21 cellular contexts compared by ENCODE assay signal in genomic region chr12:3810540-3810939, GRCh38. TPM values are rescaled to one million over a fixed set of nuclear protein-coding genes. Genes with fewer than 3 reads are reported as not detected.
DNase-seq lines count a peak whose midpoint lies in the region; ATAC-seq and TF ChIP-seq lines count a peak whose summit lies in the region.
"Had no signal": no experiment of that assay in that cellular context is flagged by ENCODE, and none has a peak within 500 bp of the region (broad histone marks: within the 10 kb centered on the region; RNA-seq: fewer than 3 reads in every experiment).

No MANE protein-coding gene starts in this region.

- H3K9me3 Mint-ChIP-seq in activated naive CD8-positive, alpha-beta T cell treated with anti-CD3 and anti-CD28 coated beads, Interleukin-2, amount 10 ng/mL, durations not matched to agents 7 days and 5 days, result no peaks in the 10 kb centered on the region
- H3K9me3 Mint-ChIP-seq in activated naive CD8-positive, alpha-beta T cell treated with anti-CD3 and anti-CD28 coated beads, Interleukin-2, amount 50 U/mL, for 24 hours, result no peaks in the 10 kb centered on the region
- H3K9me3 Mint-ChIP-seq in memory B cell, result peaks cover 3% of the 10 kb centered on the region

- intact Hi-C loops in left ventricle myocardium inferior (cut with micrococcal nuclease), result no loop called here
- intact Hi-C loops in PC-3 (cut with micrococcal nuclease), result no loop called here

- H3K4me2 ChIP-seq in PC-3 (ENCODE audit: low read length), result no peak overlapping the region
- H3K4me2 ChIP-seq: BLaER1 had no signal

- CTCF ChIA-PET in PC-3 (lab: Charles Lee), result no interaction called here

- peaks cover 2% of the 10 kb centered on the region for H3K4me1 Mint-ChIP-seq in activated naive CD8-positive, alpha-beta T cell treated with anti-CD3 and anti-CD28 coated beads, Interleukin-2, amount 10 ng/mL, durations not matched to agents 7 days and 5 days
- peaks cover 22% of the 10 kb centered on the region for H3K4me1 Mint-ChIP-seq in activated naive CD8-positive, alpha-beta T cell treated with anti-CD3 and anti-CD28 coated beads, Interleukin-2, amount 50 U/mL, for 24 hours
- peaks cover 11% of the 10 kb centered on the region for H3K4me1 Mint-ChIP-seq in T-helper 17 cell
- peaks cover 5% of the 10 kb centered on the region for H3K4me1 Mint-ChIP-seq in memory B cell

- H3K9me3 ChIP-seq in T-helper 17 cell (ENCODE audit: control insufficient read depth, low read length, poor library complexity, severe bottlenecking) (no peaks in the 10 kb centered on the region), left ventricle myocardium inferior (replicated peaks) (no peaks in the 10 kb centered on the region), PC-3 (ENCODE audit: low read length) (no peaks in the 10 kb centered on the region)
- H3K9me3 ChIP-seq: BLaER1, MG63 had no signal

- no TSS peak for BruUV-seq in PC-3 (replicated peaks; lab: Mats Ljungman, UMichigan)

- H3K36me3 ChIP-seq in left ventricle myocardium inferior (peaks cover 33% of the 10 kb centered on the region), PC-3 (ENCODE audit: low read depth, low read length) (no peaks in the 10 kb centered on the region)
- H3K36me3 ChIP-seq: BLaER1, MG63 had no signal

- H2AFZ ChIP-seq in PC-3 (ENCODE audit: low read length), result no peak overlapping the region

- no peak overlapping the region for H3K4me3 Mint-ChIP-seq in activated naive CD8-positive, alpha-beta T cell treated with anti-CD3 and anti-CD28 coated beads, Interleukin-2, amount 10 ng/mL, durations not matched to agents 7 days and 5 days
- H3K4me3 Mint-ChIP-seq in activated naive CD8-positive, alpha-beta T cell treated with anti-CD3 and anti-CD28 coated beads, Interleukin-2, amount 50 U/mL, for 24 hours, result no peak overlapping the region
- H3K4me3 Mint-ChIP-seq in T-helper 17 cell (no peak overlapping the region), memory B cell (no peak overlapping the region)

- H3K27ac ChIP-seq in left ventricle myocardium inferior (replicated peaks) (no peak overlapping the region), PC-3 (ENCODE audit: low read length) (no peak overlapping the region)
- H3K27ac ChIP-seq: BLaER1, RWPE1, SK-N-MC had no signal

- H3F3A ChIP-seq in PC-3 (ENCODE audit: low read length, unreplicated experiment), result no peaks in the 10 kb centered on the region

- H3K4me1 ChIP-seq in left ventricle myocardium inferior (no peaks in the 10 kb centered on the region), PC-3 (ENCODE audit: insufficient read depth, low read length) (no peaks in the 10 kb centered on the region)

- no peak for DNase-seq in activated naive CD8-positive, alpha-beta T cell treated with anti-CD3 and anti-CD28 coated beads, Interleukin-2, amount 10 ng/mL, durations not matched to agents 7 days and 5 days
- no peak for DNase-seq in activated naive CD8-positive, alpha-beta T cell treated with anti-CD3 and anti-CD28 coated beads, Interleukin-2, amount 50 U/mL, for 24 hours
- DNase-seq in T-helper 17 cell, result no peak
- no peak for DNase-seq in memory B cell (ENCODE audit: low spot score in 2 of 2)
- DNase-seq in left ventricle myocardium inferior, result no peak
- DNase-seq in PC-3, result no peak
- DNase-seq: DMS53, GF-D8, IMR-90, MG63, NCI-H1092, NCI-H1436, NCI-H187 treated with DMSO at 0.1 percent for 48 hours, NCI-H2107, NCI-H2227 treated with DMSO at 0.1 percent for 48 hours, NCI-H510A, SHP77 treated with DMSO at 0.1 percent for 48 hours had no signal

- no peaks in the 10 kb centered on the region for H3K27me3 ChIP-seq in left ventricle myocardium inferior (ENCODE audit: low read depth)
- H3K27me3 ChIP-seq in PC-3 (ENCODE audit: low read length), result no peaks in the 10 kb centered on the region
- H3K27me3 ChIP-seq: BLaER1, MG63 had no signal

- no peak for TF ChIP-seq CTCF in left ventricle myocardium inferior (IDR thresholded peaks at IDR 0.05; ENCODE audit: borderline replicate concordance)
- TF ChIP-seq CTCF in PC-3 (conservative IDR thresholded peaks at IDR 0.05; ENCODE audit: low read depth, low read length), result no peak

- no peak for ATAC-seq in activated naive CD8-positive, alpha-beta T cell treated with anti-CD3 and anti-CD28 coated beads, Interleukin-2, amount 10 ng/mL, durations not matched to agents 7 days and 5 days (ENCODE audit: low read depth)
- ATAC-seq in activated naive CD8-positive, alpha-beta T cell treated with anti-CD3 and anti-CD28 coated beads, Interleukin-2, amount 50 U/mL, for 24 hours, result no peak
- no peak for ATAC-seq in T-helper 17 cell
- no peak for ATAC-seq in memory B cell (ENCODE audit: low read depth)
- no peak for ATAC-seq in PC-3
- no peak for ATAC-seq in GM18519 (IDR thresholded peaks at IDR 0.05; ENCODE audit: low FRiP score, unreplicated experiment)

- H3K79me2 ChIP-seq in PC-3 (ENCODE audit: low read length), result no peaks in the 10 kb centered on the region

- H3K9ac ChIP-seq in PC-3 (ENCODE audit: low read length), result no peak overlapping the region
- H3K9ac ChIP-seq: BLaER1 had no signal

- H3K9me2 ChIP-seq in PC-3 (replicated peaks; ENCODE audit: low read length), result no peaks in the 10 kb centered on the region

- POLR2A ChIA-PET in activated naive CD8-positive, alpha-beta T cell treated with anti-CD3 and anti-CD28 coated beads, Interleukin-2, amount 10 ng/mL, durations not matched to agents 7 days and 5 days (lab: Charles Lee), result no interaction called here
- POLR2A ChIA-PET in PC-3 (lab: Charles Lee; ENCODE audit: unreplicated experiment), result no interaction called here

- peak overlapping the region; percentile 59 for H3K27ac Mint-ChIP-seq in activated naive CD8-positive, alpha-beta T cell treated with anti-CD3 and anti-CD28 coated beads, Interleukin-2, amount 10 ng/mL, durations not matched to agents 7 days and 5 days
- no peak overlapping the region for H3K27ac Mint-ChIP-seq in activated naive CD8-positive, alpha-beta T cell treated with anti-CD3 and anti-CD28 coated beads, Interleukin-2, amount 50 U/mL, for 24 hours
- H3K27ac Mint-ChIP-seq in T-helper 17 cell (peak overlapping the region; percentile 45), memory B cell (peak overlapping the region; percentile 74)

- H3K36me3 Mint-ChIP-seq in activated naive CD8-positive, alpha-beta T cell treated with anti-CD3 and anti-CD28 coated beads, Interleukin-2, amount 10 ng/mL, durations not matched to agents 7 days and 5 days, result peaks cover 33% of the 10 kb centered on the region
- H3K36me3 Mint-ChIP-seq in activated naive CD8-positive, alpha-beta T cell treated with anti-CD3 and anti-CD28 coated beads, Interleukin-2, amount 50 U/mL, for 24 hours (ENCODE audit: low read depth), result peaks cover 15% of the 10 kb centered on the region
- peaks cover 7% of the 10 kb centered on the region for H3K36me3 Mint-ChIP-seq in T-helper 17 cell (ENCODE audit: low read depth)
- peaks cover 34% of the 10 kb centered on the region for H3K36me3 Mint-ChIP-seq in memory B cell

- no peaks in the 10 kb centered on the region for H3K27me3 Mint-ChIP-seq in activated naive CD8-positive, alpha-beta T cell treated with anti-CD3 and anti-CD28 coated beads, Interleukin-2, amount 10 ng/mL, durations not matched to agents 7 days and 5 days
- H3K27me3 Mint-ChIP-seq in activated naive CD8-positive, alpha-beta T cell treated with anti-CD3 and anti-CD28 coated beads, Interleukin-2, amount 50 U/mL, for 24 hours, result no peaks in the 10 kb centered on the region
- no peaks in the 10 kb centered on the region for H3K27me3 Mint-ChIP-seq in T-helper 17 cell
- H3K27me3 Mint-ChIP-seq in memory B cell, result no peaks in the 10 kb centered on the region

- H3K4me3 ChIP-seq in left ventricle myocardium inferior (no peak overlapping the region), PC-3 (ENCODE audit: low read length) (no peak overlapping the region)
- H3K4me3 ChIP-seq: BLaER1, MG63, SK-N-MC had no signal

- no peaks in the 10 kb centered on the region for H4K20me1 ChIP-seq in PC-3 (ENCODE audit: low read length)
- H4K20me1 ChIP-seq: BLaER1 had no signal

RNA-seq across cellular contexts. Expression of gene CRACR2A, which starts 57.6 kb away (rescaled TPM):
- total RNA-seq in activated naive CD8-positive, alpha-beta T cell treated with anti-CD3 and anti-CD28 coated beads, Interleukin-2, amount 10 ng/mL, durations not matched to agents 7 days and 5 days, result 10 to 100 TPM; 35.3 to 36.9 TPM
- 10 to 100 TPM; 52.8 to 54.8 TPM for total RNA-seq in T-helper 17 cell
- 7.6 TPM for total RNA-seq in left ventricle myocardium inferior
- not detected in 2 replicates for total RNA-seq in PC-3 (2014; rRNA removed)
